14 cellular contexts compared by ENCODE assay signal in the genomic region with DNA sequence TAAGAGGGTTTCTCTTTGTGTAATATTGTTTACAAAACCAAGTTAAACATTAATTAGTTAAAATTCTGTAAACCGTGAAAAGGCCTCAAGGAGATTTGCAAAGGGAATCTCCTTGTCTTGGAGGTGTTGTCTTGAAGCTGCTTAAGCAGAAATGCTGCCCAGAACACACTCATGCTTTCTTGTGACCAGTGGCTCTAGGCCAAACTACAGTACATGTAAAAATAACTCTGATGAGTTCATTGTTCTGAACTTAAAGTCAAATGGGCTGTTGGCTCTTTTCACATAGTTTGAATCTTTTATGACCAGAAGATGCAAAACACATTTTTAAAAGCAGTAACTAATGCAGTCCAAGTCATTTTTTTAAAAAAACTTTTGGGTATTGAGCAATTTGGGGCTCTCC.
A peak's percentile ranks its signal among the peaks of the same experiment; 100 is the strongest.
DNase-seq lines count a peak whose midpoint lies in the region; ATAC-seq, FAIRE-seq and TF ChIP-seq lines count a peak whose summit lies in the region.
"Had no signal": no experiment of that assay in that cellular context is flagged by ENCODE, and none has a peak within 500 bp of the region (broad histone marks: within the 10 kb centered on the region; RNA-seq: fewer than 3 reads in every experiment).

No MANE protein-coding gene starts in this region.

- H3K27me3 ChIP-seq in mesenchymal stem cell (ENCODE audit: control insufficient read depth in 1 of 2, insufficient read depth in 1 of 2, low read length in 2 of 2) (no peaks in the 10 kb centered on the region), vagina (no peaks in the 10 kb centered on the region)
- H3K27me3 ChIP-seq: Peyer's patch had no signal

- H3K23ac ChIP-seq in mesenchymal stem cell (ENCODE audit: low read length in 2 of 2): no peak overlapping the region

- H2BK120ac ChIP-seq in mesenchymal stem cell (ENCODE audit: low read depth, low read length): no peak overlapping the region

- H2BK5ac ChIP-seq in mesenchymal stem cell (ENCODE audit: low read depth, low read length, poor library complexity, severe bottlenecking): no peak overlapping the region

- H3K27ac ChIP-seq in mesenchymal stem cell (ENCODE audit: low read length, poor library complexity, severe bottlenecking): peak overlapping the region; percentile 35
- peak overlapping the region; percentile 65 for H3K27ac ChIP-seq in vagina

- H3K79me1 ChIP-seq in mesenchymal stem cell (replicated peaks; ENCODE audit: low read length, poor library complexity, severe bottlenecking): no peaks in the 10 kb centered on the region

- no peak overlapping the region for H3K18ac ChIP-seq in mesenchymal stem cell (ENCODE audit: low read depth in 1 of 2, low read length in 2 of 2)

- peak; percentile 94 for FAIRE-seq in endometrium (lab: Jason Lieb, UNC)

- no peak overlapping the region for H2AK5ac ChIP-seq in mesenchymal stem cell (ENCODE audit: low read length, severe bottlenecking)

- H3K9ac ChIP-seq in mesenchymal stem cell (ENCODE audit: low read length): peak overlapping the region; percentile 85

- intact Hi-C loops in vagina (cut with DNase I): no loop called here

- no peak overlapping the region for H3K4ac ChIP-seq in mesenchymal stem cell (ENCODE audit: low read depth in 1 of 2, low read length in 2 of 2)

- H2BK15ac ChIP-seq in mesenchymal stem cell (ENCODE audit: low read depth, poor library complexity, severe bottlenecking): no peak overlapping the region

- no peaks in the 10 kb centered on the region for H3K9me3 ChIP-seq in mesenchymal stem cell (ENCODE audit: control insufficient read depth, low read length)
- no peaks in the 10 kb centered on the region for H3K9me3 ChIP-seq in vagina
- H3K9me3 ChIP-seq: Peyer's patch had no signal

- H2AFZ ChIP-seq in mesenchymal stem cell (ENCODE audit: low read depth, low read length): no peak overlapping the region

- no peak for TF ChIP-seq POLR2A in vagina (IDR thresholded peaks at IDR 0.05)

- H3K4me3 ChIP-seq in mesenchymal stem cell (ENCODE audit: insufficient read depth in 1 of 2, low read depth in 1 of 2, low read length in 2 of 2): no peak overlapping the region
- H3K4me3 ChIP-seq in vagina: no peak overlapping the region
- H3K4me3 ChIP-seq: Peyer's patch had no signal

- no peak overlapping the region for H3K14ac ChIP-seq in mesenchymal stem cell (ENCODE audit: low read length in 2 of 2)

- H4K8ac ChIP-seq in mesenchymal stem cell (ENCODE audit: low read length): no peak overlapping the region

- DNase-seq in DMS53 (lab: John Stamatoyannopoulos, UW) (peak; percentile 4), DMS53 treated with DMSO at 0.1 percent for 48 hours (lab: John Stamatoyannopoulos, UW; ENCODE audit: unreplicated experiment) (no peak), mesenchymal stem cell (peak; percentile 86), vagina (ENCODE audit: extremely low spot score in 2 of 2) (no peak), MV-4-11 (lab: John Stamatoyannopoulos, UW) (no peak)
- no peak for DNase-seq in stimulated activated naive CD8-positive, alpha-beta T cell treated with anti-CD3 and anti-CD28 coated beads, Interleukin-15, Interleukin-2, amounts not matched to agents 100 U/mL and 50 U/mL, for 24 hours
- DNase-seq in stimulated activated CD4-positive, alpha-beta T cell treated with anti-CD3 and anti-CD28 coated beads, Interleukin-15, amount 100 ng/mL, for 24 hours: no peak
- DNase-seq: 8988T; activated CD4-positive, alpha-beta memory T cell treated with anti-CD3 and anti-CD28 coated beads, Interleukin-2, amount 10 ng/mL, durations not matched to agents 7 days and 5 days; effector CD8-positive, alpha-beta T cell; naive B cell; Peyer's patch; stimulated activated CD8-positive, alpha-beta memory T cell treated with anti-CD3 and anti-CD28 coated beads, Interleukin-4, amount 100 ng/mL, for 48 hours had no signal

- no peak overlapping the region for H2BK12ac ChIP-seq in mesenchymal stem cell (ENCODE audit: low read length in 2 of 2)

- H3K4me1 ChIP-seq in mesenchymal stem cell (ENCODE audit: control insufficient read depth, insufficient read depth, low read depth, low read length): peaks cover 4% of the 10 kb centered on the region
- peaks cover 23% of the 10 kb centered on the region for H3K4me1 ChIP-seq in vagina
- H3K4me1 ChIP-seq: Peyer's patch had no signal

- no peak overlapping the region for H4K91ac ChIP-seq in mesenchymal stem cell (ENCODE audit: low read length)

- TF ChIP-seq CTCF in vagina (IDR thresholded peaks at IDR 0.05): no peak

- H3K4me2 ChIP-seq in mesenchymal stem cell (ENCODE audit: low read length, poor library complexity, severe bottlenecking): no peak overlapping the region

- ATAC-seq in stimulated activated naive CD8-positive, alpha-beta T cell treated with anti-CD3 and anti-CD28 coated beads, Interleukin-15, Interleukin-2, amounts not matched to agents 100 U/mL and 50 U/mL, for 24 hours: no peak

- H3K36me3 ChIP-seq in mesenchymal stem cell (ENCODE audit: control insufficient read depth in 1 of 2, insufficient read depth in 2 of 2, low read depth in 1 of 2, low read length in 2 of 2): no peaks in the 10 kb centered on the region
- no peaks in the 10 kb centered on the region for H3K36me3 ChIP-seq in vagina
- H3K36me3 ChIP-seq: Peyer's patch had no signal

- WGBS in mesenchymal stem cell: 60% methylated on average over 1 of the region's 1 CpG

Comparison
In these comparisons a context has a peak if more than half of its experiments do, and no peak if none do; other contexts are left out.
1. DNase-seq: peak in DMS53 (single experiment) and mesenchymal stem cell (single experiment); none in DMS53 treated with DMSO at 0.1 percent for 48 hours (single experiment), vagina (0 of 2), MV-4-11 (single experiment), stimulated activated naive CD8-positive, alpha-beta T cell treated with anti-CD3 and anti-CD28 coated beads, Interleukin-15, Interleukin-2, amounts not matched to agents 100 U/mL and 50 U/mL, for 24 hours (single experiment) and stimulated activated CD4-positive, alpha-beta T cell treated with anti-CD3 and anti-CD28 coated beads, Interleukin-15, amount 100 ng/mL, for 24 hours (single experiment).